ENCODE assay signal across 2 cellular contexts in genomic region chr7:151340794-151341356, GRCh38.
TF ChIP-seq lines count a peak whose summit lies in the region.

No MANE protein-coding gene starts in this region.

TF ChIP-seq in GM12878, 131 proteins besides CTCF, POLR2A, EP300 and RAD21:
- no peak for TF ChIP-seq E2F4 (IDR thresholded peaks at IDR 0.05; ENCODE audit: low read depth, low read length)
- TF ChIP-seq MLLT1 (IDR thresholded peaks at IDR 0.05): peak; percentile 59; the same call in 1 of the 2 replicates
- no peak for TF ChIP-seq ZSCAN29 (IDR thresholded peaks at IDR 0.05)
- TF ChIP-seq IKZF1 (conservative IDR thresholded peaks at IDR 0.05): no peak

TF ChIP-seq in liver, 16 proteins besides CTCF, POLR2A, EP300 and RAD21 (continued from another document):
- TF ChIP-seq ZBTB33 (IDR thresholded peaks at IDR 0.05) (no peak), MAX (IDR thresholded peaks at IDR 0.05) (no peak), RXRA (IDR thresholded peaks at IDR 0.05) (no peak), FOXA2 (IDR thresholded peaks at IDR 0.05) (no peak), FOXA1 (IDR thresholded peaks at IDR 0.05) (no peak), NR2F2 (IDR thresholded peaks at IDR 0.05) (no peak), GABPA (IDR thresholded peaks at IDR 0.05 in 1 of 2, conservative IDR thresholded peaks at IDR 0.05 in 1 of 2) (no peak), SP1 (IDR thresholded peaks at IDR 0.05) (no peak), REST (IDR thresholded peaks at IDR 0.05) (no peak), YY1 (IDR thresholded peaks at IDR 0.05) (no peak), ATF3 (IDR thresholded peaks at IDR 0.05) (no peak), HNF4G (IDR thresholded peaks at IDR 0.05) (no peak), EGR1 (IDR thresholded peaks at IDR 0.05; ENCODE audit: low read depth in 2 of 2) (no peak), TAF1 (conservative IDR thresholded peaks at IDR 0.05) (no peak)
